9 cellular contexts compared by ENCODE assay signal in the genomic region with DNA sequence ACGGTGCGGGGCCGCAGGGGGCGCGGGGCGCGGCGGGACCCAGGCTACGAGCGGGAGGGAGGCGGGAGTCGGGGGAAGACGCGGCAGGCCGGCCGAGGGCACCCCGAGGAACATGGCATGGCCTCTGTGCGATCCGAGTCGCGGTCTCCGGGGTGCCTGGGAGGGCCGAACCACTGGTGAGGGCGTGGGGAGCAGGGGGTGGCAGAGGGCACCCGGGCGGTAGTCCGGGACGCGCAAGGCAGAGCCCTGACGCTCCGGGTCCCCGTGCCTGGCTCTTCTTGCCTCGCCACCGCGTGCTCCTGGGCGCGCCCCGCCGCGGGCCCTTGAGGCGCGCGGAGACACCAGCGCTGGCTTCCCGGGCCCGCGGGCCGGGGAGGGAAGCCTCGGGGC. TPM values are rescaled to one million over a fixed set of nuclear protein-coding genes. Genes with fewer than 3 reads are reported as not detected.
A peak's percentile ranks its signal among the peaks of the same experiment; 100 is the strongest.
DNase-seq lines count a peak whose midpoint lies in the region; ATAC-seq and TF ChIP-seq lines count a peak whose summit lies in the region.
"Had no signal": no experiment of that assay in that cellular context is flagged by ENCODE, and none has a peak within 500 bp of the region (broad histone marks: within the 10 kb centered on the region; RNA-seq: fewer than 3 reads in every experiment).

No MANE protein-coding gene starts in this region.

- peaks cover 2% of the 10 kb centered on the region for H3K36me3 ChIP-seq in cardiac muscle cell

- peak overlapping the region; percentile 91 for H3K4me3 ChIP-seq in cardiac muscle cell
- H3K4me3 ChIP-seq in skeletal muscle cell (ENCODE audit: low read depth, low read length) = peak overlapping the region; percentile 77

- H3K4me1 ChIP-seq in cardiac muscle cell (ENCODE audit: low read depth) = peaks cover 36% of the 10 kb centered on the region

- ATAC-seq in GM18868 (IDR thresholded peaks at IDR 0.05; ENCODE audit: unreplicated experiment) = peak; percentile 41
- ATAC-seq in GM18909 (IDR thresholded peaks at IDR 0.05; ENCODE audit: poor library complexity, unreplicated experiment) = no peak
- ATAC-seq in GM21576 (IDR thresholded peaks at IDR 0.05; ENCODE audit: unreplicated experiment) = no peak

- H3K27me3 ChIP-seq in cardiac muscle cell = no peaks in the 10 kb centered on the region

- H3K27ac ChIP-seq in cardiac muscle cell = peak overlapping the region; percentile 91

- H3K9me3 ChIP-seq in cardiac muscle cell (ENCODE audit: low read depth) = no peaks in the 10 kb centered on the region

- TF ChIP-seq CTCF in cardiac muscle cell (IDR thresholded peaks at IDR 0.05; ENCODE audit: low read depth, low read length) = no peak

- DNase-seq in NCI-H2227 treated with DMSO at 0.1 percent for 48 hours (lab: John Stamatoyannopoulos, UW) = peak; percentile 31
- DNase-seq in cardiac muscle cell (ENCODE audit: low read depth in 1 of 2, low spot score in 1 of 2) = peak; percentile 10 to 64
- DNase-seq in skeletal muscle cell (ENCODE audit: low read depth) = no peak
- DNase-seq in EL = no peak
- DNase-seq in stimulated activated CD4-positive, alpha-beta T cell treated with anti-CD3 and anti-CD28 coated beads, Interleukin-4, amount 100 ng/mL, for 4 hours = no peak

RNA-seq across cellular contexts. Expression of a gene that starts 4.2 kb away (rescaled TPM):
- 35.6 and 40.7 TPM in 2 replicates for total RNA-seq in cardiac muscle cell
- 9.3 and 10.6 TPM in 2 replicates for polyA plus RNA-seq in cardiac muscle cell
- total RNA-seq: activated naive CD4-positive, alpha-beta T cell treated with anti-CD3 and anti-CD28 coated beads, Interleukin-2, amount 50 U/mL, for 72 hours had no signal

Comparison
In these comparisons a context has a peak if more than half of its experiments do, and no peak if none do; other contexts are left out.
1. DNase-seq: peak in NCI-H2227 treated with DMSO at 0.1 percent for 48 hours (single experiment) and cardiac muscle cell (2 of 2); none in skeletal muscle cell (single experiment), EL (single experiment) and stimulated activated CD4-positive, alpha-beta T cell treated with anti-CD3 and anti-CD28 coated beads, Interleukin-4, amount 100 ng/mL, for 4 hours (0 of 2).